Comparison of ENCODE assay signal across 8 cellular contexts in genomic region chr19:10402441-10403038, GRCh38. TPM values are rescaled to one million over a fixed set of nuclear protein-coding genes. Genes with fewer than 3 reads are reported as not detected.
A peak's percentile ranks its signal among the peaks of the same experiment; 100 is the strongest.
DNase-seq lines count a peak whose midpoint lies in the region; ATAC-seq, FAIRE-seq and TF ChIP-seq lines count a peak whose summit lies in the region.

No MANE protein-coding gene starts in this region.

- FAIRE-seq in A549 (lab: Jason Lieb, UNC), result no peak

- H3K27me3 ChIP-seq in HCT116 (ENCODE audit: insufficient read depth, low read length), result no peaks in the 10 kb centered on the region
- 0 out of 2 replicates have a peak, but pooled peaks cover 1% of the 10 kb centered on the region for H3K27me3 ChIP-seq in iPS DF 6.9 (ENCODE audit: control insufficient read depth, insufficient read depth, low read length)

- peaks cover 7% of the 10 kb centered on the region; the same call in 1 of the 2 replicates for H4K20me1 ChIP-seq in HCT116 (ENCODE audit: insufficient read depth)

- no peak overlapping the region for H2AFZ ChIP-seq in HCT116 (ENCODE audit: low read depth, low read length, poor library complexity, severe bottlenecking)

- TF ChIP-seq RAD21 in A549 (conservative IDR thresholded peaks at IDR 0.05 in 1 of 2, IDR thresholded peaks at IDR 0.05 in 1 of 2), result no peak
- no peak for TF ChIP-seq RAD21 in HCT116 (IDR thresholded peaks at IDR 0.05; ENCODE audit: low read depth)

- H3K79me2 ChIP-seq in HCT116 (ENCODE audit: insufficient read depth, low read length), result peaks cover 58% of the 10 kb centered on the region

- RAD21 ChIA-PET in HCT116 (lab: Charles Lee; ENCODE audit: low non-redundant PET in 1 of 2, low total read pairs in 2 of 2, uncharacterized antibody in 2 of 2, unreplicated experiment in 2 of 2), result no interaction called here

- POLR2A ChIA-PET in A549 (lab: Yijun Ruan, JAX), result no interaction called here
- POLR2A ChIA-PET in HCT116 (lab: Charles Lee), result interaction anchor here (1.6 to 1.8 kb wide), 2 partner anchors 10 to 21 kb away, joined by 4 to 7 read pairs; no protein-coding TSS in a partner anchor

- BruUV-seq in HCT116 (replicated peaks; lab: Mats Ljungman, UMichigan), result no TSS peak

- TF ChIP-seq EP300 in A549 (IDR thresholded peaks at IDR 0.05), result no peak

- no peak for DNase-seq in A549 (ENCODE audit: low read depth in 1 of 2, low spot score in 1 of 2)
- no peak for DNase-seq in HCT116 (ENCODE audit: low read depth, low spot score)
- no peak for DNase-seq in activated T-helper 2 cell treated with anti-CD3 and anti-CD28 coated beads, Interferon-gamma antibody, Interleukin-2, Interleukin-4, amounts not matched to agents 10 μg/mL and 5 μg/mL and 100 μg/mL, durations not matched to agents 14 hours and 24 hours and 36 hours (ENCODE audit: low spot score)
- DNase-seq in iPS DF 6.9 (ENCODE audit: low read depth, low spot score), result no peak
- no peak for DNase-seq in mesenteric fat pad (ENCODE audit: low spot score)

- H3K4me2 ChIP-seq in A549 (peak overlapping the region; percentile 99), HCT116 (ENCODE audit: low read length) (peak overlapping the region; percentile 99)

- peaks cover 50% of the 10 kb centered on the region for H3K36me3 Mint-ChIP-seq in activated T-helper 2 cell treated with anti-CD3 and anti-CD28 coated beads, Interferon-gamma antibody, Interleukin-2, Interleukin-4, amounts not matched to agents 10 μg/mL and 5 μg/mL and 100 μg/mL, durations not matched to agents 14 hours and 24 hours and 36 hours (ENCODE audit: low read depth)
- H3K36me3 Mint-ChIP-seq in stimulated activated memory B cell treated with anti-CD40 and anti-IgM and Interleukin-4, amounts not matched to agents 10 μg/mL and 1 μg/mL and 100 μg/mL, for 72 hours, result peaks cover 10% of the 10 kb centered on the region

- peak overlapping the region; percentile 76 for H3K27ac Mint-ChIP-seq in activated T-helper 2 cell treated with anti-CD3 and anti-CD28 coated beads, Interferon-gamma antibody, Interleukin-2, Interleukin-4, amounts not matched to agents 10 μg/mL and 5 μg/mL and 100 μg/mL, durations not matched to agents 14 hours and 24 hours and 36 hours
- peak overlapping the region; percentile 90 for H3K27ac Mint-ChIP-seq in stimulated activated memory B cell treated with anti-CD40 and anti-IgM and Interleukin-4, amounts not matched to agents 10 μg/mL and 1 μg/mL and 100 μg/mL, for 72 hours

- peak overlapping the region; percentile 96 for H3K4me3 Mint-ChIP-seq in activated T-helper 2 cell treated with anti-CD3 and anti-CD28 coated beads, Interferon-gamma antibody, Interleukin-2, Interleukin-4, amounts not matched to agents 10 μg/mL and 5 μg/mL and 100 μg/mL, durations not matched to agents 14 hours and 24 hours and 36 hours (ENCODE audit: low read depth)
- peak overlapping the region; percentile 98 for H3K4me3 Mint-ChIP-seq in stimulated activated memory B cell treated with anti-CD40 and anti-IgM and Interleukin-4, amounts not matched to agents 10 μg/mL and 1 μg/mL and 100 μg/mL, for 72 hours

- peak overlapping the region; percentile 82 to 94 for H3K27ac ChIP-seq in A549
- H3K27ac ChIP-seq in HCT116 (ENCODE audit: low read depth, low read length), result peak overlapping the region; percentile 79
- no peak overlapping the region for H3K27ac ChIP-seq in iPS DF 6.9 (ENCODE audit: low read length)

- TF ChIP-seq POLR2A in A549 (IDR thresholded peaks at IDR 0.05; ENCODE audit: low read length) (no peak), HCT116 (IDR thresholded peaks at IDR 0.05; ENCODE audit: borderline replicate concordance, extremely low read depth, insufficient read depth, insufficient read length) (no peak)

- no peaks in the 10 kb centered on the region for H3K9me2 ChIP-seq in HCT116 (ENCODE audit: insufficient read depth)

- peak overlapping the region; percentile 97 for H3K9ac ChIP-seq in HCT116 (ENCODE audit: low read length)

- peak overlapping the region; percentile 94 for H3K4me3 ChIP-seq in A549
- H3K4me3 ChIP-seq in HCT116 (replicated peaks in 1 of 2; ENCODE audit: low read depth in 1 of 2, low read length in 2 of 2), result peak overlapping the region; percentile 94 to 100
- peak overlapping the region; percentile 98; the same call in 1 of the 2 replicates for H3K4me3 ChIP-seq in iPS DF 6.9 (ENCODE audit: low read length)

- 0 out of 6 replicates have a peak, but pooled peaks of 1 of the 2 experiments have one; percentile 6 for ATAC-seq in A549
- ATAC-seq in HCT116, result no peak
- ATAC-seq in stimulated activated memory B cell treated with anti-CD40 and anti-IgM and Interleukin-4, amounts not matched to agents 10 μg/mL and 1 μg/mL and 100 μg/mL, for 72 hours, result no peak
- no peak for ATAC-seq in GM21367 (IDR thresholded peaks at IDR 0.05; ENCODE audit: unreplicated experiment)
- no peak for ATAC-seq in HG02588 (IDR thresholded peaks at IDR 0.05; ENCODE audit: unreplicated experiment)

- no peaks in the 10 kb centered on the region for H3K9me3 Mint-ChIP-seq in activated T-helper 2 cell treated with anti-CD3 and anti-CD28 coated beads, Interferon-gamma antibody, Interleukin-2, Interleukin-4, amounts not matched to agents 10 μg/mL and 5 μg/mL and 100 μg/mL, durations not matched to agents 14 hours and 24 hours and 36 hours
- no peaks in the 10 kb centered on the region for H3K9me3 Mint-ChIP-seq in stimulated activated memory B cell treated with anti-CD40 and anti-IgM and Interleukin-4, amounts not matched to agents 10 μg/mL and 1 μg/mL and 100 μg/mL, for 72 hours

- intact Hi-C loops in HCT116 (cut with micrococcal nuclease), result loop anchor here (5.0 kb wide), 2 partner anchors 75 to 165 kb away; partner anchors contain the start of genes CDKN2D and KRI1
- intact Hi-C loops in activated T-helper 2 cell treated with anti-CD3 and anti-CD28 coated beads, Interferon-gamma antibody, Interleukin-2, Interleukin-4, amounts not matched to agents 10 μg/mL and 5 μg/mL and 100 μg/mL, durations not matched to agents 14 hours and 24 hours and 36 hours (cut with micrococcal nuclease), result loop anchor here (1.0 to 10.0 kb wide), 4 partner anchors 34 to 252 kb away; partner anchors contain the start of genes ILF3 and KRI1

- H3K4me1 Mint-ChIP-seq in activated T-helper 2 cell treated with anti-CD3 and anti-CD28 coated beads, Interferon-gamma antibody, Interleukin-2, Interleukin-4, amounts not matched to agents 10 μg/mL and 5 μg/mL and 100 μg/mL, durations not matched to agents 14 hours and 24 hours and 36 hours (ENCODE audit: low read depth), result peaks cover 37% of the 10 kb centered on the region
- H3K4me1 Mint-ChIP-seq in stimulated activated memory B cell treated with anti-CD40 and anti-IgM and Interleukin-4, amounts not matched to agents 10 μg/mL and 1 μg/mL and 100 μg/mL, for 72 hours, result peaks cover 83% of the 10 kb centered on the region

- H3K9me3 ChIP-seq in A549, result no peaks in the 10 kb centered on the region
- H3K9me3 ChIP-seq in HCT116 (ENCODE audit: control insufficient read depth in 1 of 2, insufficient read depth in 1 of 2, low read depth in 1 of 2, low read length in 2 of 2), result no peaks in the 10 kb centered on the region
- H3K9me3 ChIP-seq in iPS DF 6.9 (ENCODE audit: control insufficient read depth, insufficient read depth, low read length), result no peaks in the 10 kb centered on the region

- 0% methylated on average over 13 of the region's 15 CpGs for WGBS in A549 (ENCODE audit: missing lambda C conversion rate)
- no CpG with 5 or more reads among the region's 15 CpGs for WGBS in iPS DF 6.9 (ENCODE audit: insufficient coverage, insufficient read length)

- TF ChIP-seq CTCF in A549 (IDR thresholded peaks at IDR 0.05) (no peak), HCT116 (IDR thresholded peaks at IDR 0.05 in 2 of 3, conservative IDR thresholded peaks at IDR 0.05 in 1 of 3; ENCODE audit: borderline replicate concordance in 1 of 3, insufficient read depth in 1 of 3, low read depth in 2 of 3, low read length in 2 of 3) (no peak)

- CTCF ChIA-PET in A549 (lab: Yijun Ruan, JAX), result interaction anchor here (0.7 to 11.6 kb wide), 12 partner anchors 11 to 471 kb away, joined by 3 to 172 read pairs (median 4); no protein-coding TSS in a partner anchor
- CTCF ChIA-PET in HCT116 (lab: Charles Lee), result interaction anchor here (1.0 to 4.4 kb wide), 7 partner anchors 9 to 242 kb away, joined by 3 to 60 read pairs (median 4); partner anchors contain the start of gene MRPL4

- H3K27me3 Mint-ChIP-seq in activated T-helper 2 cell treated with anti-CD3 and anti-CD28 coated beads, Interferon-gamma antibody, Interleukin-2, Interleukin-4, amounts not matched to agents 10 μg/mL and 5 μg/mL and 100 μg/mL, durations not matched to agents 14 hours and 24 hours and 36 hours (ENCODE audit: low read depth), result no peaks in the 10 kb centered on the region
- H3K27me3 Mint-ChIP-seq in stimulated activated memory B cell treated with anti-CD40 and anti-IgM and Interleukin-4, amounts not matched to agents 10 μg/mL and 1 μg/mL and 100 μg/mL, for 72 hours, result no peaks in the 10 kb centered on the region

- peaks cover 23% of the 10 kb centered on the region for H3K4me1 ChIP-seq in A549
- H3K4me1 ChIP-seq in HCT116 (ENCODE audit: control insufficient read depth in 1 of 2, insufficient read depth in 2 of 2, low read length in 2 of 2), result peaks cover 11 to 36% of the 10 kb centered on the region in 2 experiments
- H3K4me1 ChIP-seq in iPS DF 6.9 (ENCODE audit: control insufficient read depth, insufficient read depth, low read length), result peaks cover 1% of the 10 kb centered on the region; the same call in 1 of the 2 replicates

- H3K36me3 ChIP-seq in HCT116 (ENCODE audit: control insufficient read depth in 1 of 2, insufficient read depth in 2 of 2, low read length in 2 of 2), result peaks cover 7 to 24% of the 10 kb centered on the region in 2 experiments; a peak in 3 of 4 replicates
- no peaks in the 10 kb centered on the region for H3K36me3 ChIP-seq in iPS DF 6.9 (ENCODE audit: control insufficient read depth, insufficient read depth, low read length)

RNA-seq across cellular contexts. Expression of gene CDC37, which starts 0.8 kb away (rescaled TPM):
- polyA plus RNA-seq in A549 (2011; rRNA removed) (125 and 152 TPM in 2 replicates), A549 (2017; fragmentation: RNase III; extraction: RNeasy Plus Mini Kit Qiagen cat#74134 plus additional on column Dnase treatment) (214 to 236 TPM (median 220 TPM) in 3 replicates)
- 336 and 384 TPM in 2 replicates for polyA plus RNA-seq in A549 (2012; cell fraction: cytosol; rRNA removed)
- 630 and 656 TPM in 2 replicates for polyA plus RNA-seq in A549 (2012; cell fraction: nucleus; rRNA removed)
- 57.2 and 58.2 TPM in 2 replicates for polyA minus RNA-seq in A549 (2011; rRNA and poly(A)+ RNA removed)
- total RNA-seq in HCT116 (2021; ENCODE audit: unreplicated experiment) (260 TPM), mesenteric fat pad (173 TPM)
- polyA plus RNA-seq in HCT116 (2012), result 336 and 355 TPM in 2 replicates
- 285 and 300 TPM in 2 replicates for total RNA-seq in activated T-helper 2 cell treated with anti-CD3 and anti-CD28 coated beads, Interferon-gamma antibody, Interleukin-2, Interleukin-4, amounts not matched to agents 10 μg/mL and 5 μg/mL and 100 μg/mL, durations not matched to agents 14 hours and 24 hours and 36 hours

RNA-seq across cellular contexts. Expression of gene PDE4A, which starts 17.8 kb away (rescaled TPM):
- polyA plus RNA-seq in A549 (2011; rRNA removed) (1.2 and 2.2 TPM in 2 replicates), A549 (2017; fragmentation: RNase III; extraction: RNeasy Plus Mini Kit Qiagen cat#74134 plus additional on column Dnase treatment) (3.7 to 3.9 TPM (median 3.9 TPM) in 3 replicates)
- 2.4 and 3.5 TPM in 2 replicates for polyA plus RNA-seq in A549 (2012; cell fraction: cytosol; rRNA removed)
- 4.6 and 5.4 TPM in 2 replicates for polyA plus RNA-seq in A549 (2012; cell fraction: nucleus; rRNA removed)
- 5.6 and 7.0 TPM in 2 replicates for polyA minus RNA-seq in A549 (2011; rRNA and poly(A)+ RNA removed)
- total RNA-seq in HCT116 (2021; ENCODE audit: unreplicated experiment) (33.7 TPM), mesenteric fat pad (28.5 TPM)
- 23.3 and 25.2 TPM in 2 replicates for polyA plus RNA-seq in HCT116 (2012)
- total RNA-seq in activated T-helper 2 cell treated with anti-CD3 and anti-CD28 coated beads, Interferon-gamma antibody, Interleukin-2, Interleukin-4, amounts not matched to agents 10 μg/mL and 5 μg/mL and 100 μg/mL, durations not matched to agents 14 hours and 24 hours and 36 hours, result 105 TPM in 2 replicates

RNA-seq across cellular contexts. Expression of gene TYK2, which starts 22.2 kb away (rescaled TPM):
- 17.0 and 41.4 TPM in 2 replicates for polyA plus RNA-seq in A549 (2011; rRNA removed)
- 45.6 and 49.9 TPM in 2 replicates for polyA plus RNA-seq in A549 (2012; cell fraction: cytosol; rRNA removed)
- polyA plus RNA-seq in A549 (2012; cell fraction: nucleus; rRNA removed), result 275 and 321 TPM in 2 replicates
- 51.9 to 65.6 TPM (median 57.1 TPM) in 3 replicates for polyA plus RNA-seq in A549 (2017; fragmentation: RNase III; extraction: RNeasy Plus Mini Kit Qiagen cat#74134 plus additional on column Dnase treatment)
- 29.5 and 37.4 TPM in 2 replicates for polyA minus RNA-seq in A549 (2011; rRNA and poly(A)+ RNA removed)
- total RNA-seq in HCT116 (2021; ENCODE audit: unreplicated experiment), result 110 TPM
- 97.1 and 98.1 TPM in 2 replicates for polyA plus RNA-seq in HCT116 (2012)
- total RNA-seq in activated T-helper 2 cell treated with anti-CD3 and anti-CD28 coated beads, Interferon-gamma antibody, Interleukin-2, Interleukin-4, amounts not matched to agents 10 μg/mL and 5 μg/mL and 100 μg/mL, durations not matched to agents 14 hours and 24 hours and 36 hours, result 250 TPM in 2 replicates
- 91.5 TPM for total RNA-seq in mesenteric fat pad

Comparison
In these comparisons a context has a peak if more than half of its experiments do, and no peak if none do; other contexts are left out.
1. Of the 6 proteins assayed by ChIP-seq in both A549 and HCT116: peak only in A549: none; only in HCT116: none; in both: MAX; in neither: 5.